ENCODE assay signal across 39 cellular contexts in the genomic region with DNA sequence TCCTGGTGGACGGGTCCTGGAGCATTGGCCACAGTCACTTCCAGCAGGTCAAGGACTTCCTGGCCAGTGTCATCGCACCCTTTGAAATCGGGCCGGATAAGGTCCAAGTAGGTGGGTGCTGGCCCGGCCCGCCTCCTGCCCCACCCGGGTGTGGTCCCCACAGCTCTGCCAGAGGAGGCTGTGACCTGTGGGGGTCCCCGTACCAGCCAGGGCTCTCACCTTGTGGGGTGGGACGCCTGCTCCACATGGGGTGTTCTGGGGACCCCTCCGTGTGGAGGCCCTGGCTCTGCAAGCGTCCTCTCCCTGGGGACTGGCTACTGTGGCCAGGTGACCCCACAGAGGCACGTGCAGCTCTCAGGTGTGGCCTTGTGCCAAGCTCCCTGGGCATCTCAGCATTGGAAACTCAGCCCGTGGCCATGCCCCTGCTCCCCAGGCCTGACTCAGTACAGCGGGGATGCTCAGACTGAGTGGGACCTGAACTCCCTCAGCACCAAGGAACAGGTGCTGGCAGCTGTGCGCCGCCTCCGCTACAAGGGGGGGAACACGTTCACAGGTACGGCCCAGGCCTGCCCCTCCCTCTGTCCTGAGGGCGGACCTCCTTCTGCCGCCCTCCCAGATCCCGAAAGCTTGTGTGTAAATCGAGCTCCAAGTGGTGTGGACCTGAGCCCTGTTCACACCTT. TPM values are rescaled to one million over a fixed set of nuclear protein-coding genes. Genes with fewer than 3 reads are reported as not detected.
"Had no signal": no experiment of that assay in that cellular context is flagged by ENCODE, and none has a peak within 500 bp of the region (broad histone marks: within the 10 kb centered on the region; RNA-seq: fewer than 3 reads in every experiment).

No MANE protein-coding gene starts in this region.

- H3K36me3 ChIP-seq: MG63, Peyer's patch had no signal

- FAIRE-seq: bronchial epithelial cell had no signal

- DNase-seq: activated B cell treated with CpG ODN at 0.5 μM for 24 hours; activated CD4-positive, alpha-beta memory T cell treated with anti-CD3 and anti-CD28 coated beads for 36 hours; activated CD4-positive, alpha-beta T cell treated with anti-CD3 and anti-CD28 coated beads for 4 hours; activated CD4-positive, alpha-beta T cell treated with anti-CD3 and anti-CD28 coated beads, Interleukin-2, amount 50 U/mL, for 1 hour; activated CD4-positive, CD25-positive, alpha-beta regulatory T cell treated with anti-CD3 and anti-CD28 coated beads, Interleukin-2, amount 50 U/mL, for 72 hours; activated CD8-positive, alpha-beta memory T cell treated with anti-CD3 and anti-CD28 coated beads for 24 hours; activated CD8-positive, alpha-beta memory T cell treated with anti-CD3 and anti-CD28 coated beads, Interleukin-2, amount 10 ng/mL, durations not matched to agents 7 days and 5 days; activated CD8-positive, alpha-beta memory T cell treated with anti-CD3 and anti-CD28 coated beads, Interleukin-2, amount 50 U/mL, for 48 hours; activated effector memory CD4-positive, alpha-beta T cell treated with Interleukin-2 at 50 U/mL for 16 hours; activated naive CD4-positive, alpha-beta T cell treated with anti-CD3 and anti-CD28 coated beads, Interleukin-2, amount 10 ng/mL, durations not matched to agents 7 days and 5 days; activated naive CD8-positive, alpha-beta T cell treated with anti-CD3 and anti-CD28 coated beads, Interleukin-2, amount 50 U/mL, for 24 hours; activated T-cell treated with anti-CD3 and anti-CD28 coated beads, Interleukin-2, amount 50 U/mL, for 48 hours; anterior cingulate cortex; caudate nucleus; Kasumi-1; KG1; MG63; NCI-H1048; NCI-H1105 treated with DMSO at 0.1 percent for 48 hours; NCI-H1436; NCI-H1694; NCI-H1930; NCI-H2081 treated with DMSO at 0.1 percent for 48 hours; NCI-H226; NCI-H446 treated with DMSO at 0.1 percent for 48 hours; NCI-H524; NCI-H69; NCI-H82; NK-92 treated with Interleukin-12 subunit alpha and Interleukin-12 subunit beta, amount 100 ng/mL, for 24 hours; PC-3; Peyer's patch; Right ventricle myocardium superior; RPMI8226; SW 1271; T-helper 1 cell; T-helper 2 cell; T-helper 9 cell had no signal

- H3K9me3 ChIP-seq: MG63, Peyer's patch had no signal

- H3K4me1 ChIP-seq: Peyer's patch had no signal

- H3K4me3 ChIP-seq: MG63, Peyer's patch had no signal

- H3K27me3 ChIP-seq: Peyer's patch had no signal

- H3K27ac ChIP-seq: Peyer's patch, VCaP had no signal

- ATAC-seq: activated CD8-positive, alpha-beta memory T cell treated with anti-CD3 and anti-CD28 coated beads, Interleukin-2, amount 10 ng/mL, durations not matched to agents 7 days and 5 days; activated naive CD8-positive, alpha-beta T cell treated with anti-CD3 and anti-CD28 coated beads, Interleukin-2, amount 50 U/mL, for 24 hours; PC-3 had no signal

RNA-seq across cellular contexts. Expression of a gene that starts 14.7 kb away (rescaled TPM):
- total RNA-seq: activated B cell treated with CpG ODN at 0.5 μM for 24 hours; activated CD4-positive, alpha-beta memory T cell treated with anti-CD3 and anti-CD28 coated beads for 36 hours; activated CD8-positive, alpha-beta memory T cell treated with anti-CD3 and anti-CD28 coated beads, Interleukin-2, amount 10 ng/mL, durations not matched to agents 7 days and 5 days; bronchial epithelial cell; PC-3; Peyer's patch; Right ventricle myocardium superior had no signal

RNA-seq across cellular contexts. Expression of a gene that starts 53.4 kb away (rescaled TPM):
- total RNA-seq: activated B cell treated with CpG ODN at 0.5 μM for 24 hours; activated CD4-positive, alpha-beta memory T cell treated with anti-CD3 and anti-CD28 coated beads for 36 hours; activated CD8-positive, alpha-beta memory T cell treated with anti-CD3 and anti-CD28 coated beads, Interleukin-2, amount 10 ng/mL, durations not matched to agents 7 days and 5 days; PC-3; Peyer's patch; Right ventricle myocardium superior had no signal

RNA-seq across cellular contexts. Expression of a gene that starts 53.5 kb away (rescaled TPM):
- total RNA-seq: activated B cell treated with CpG ODN at 0.5 μM for 24 hours; activated CD4-positive, alpha-beta memory T cell treated with anti-CD3 and anti-CD28 coated beads for 36 hours; activated CD8-positive, alpha-beta memory T cell treated with anti-CD3 and anti-CD28 coated beads, Interleukin-2, amount 10 ng/mL, durations not matched to agents 7 days and 5 days; bronchial epithelial cell; PC-3; Peyer's patch had no signal
